Comparison of ENCODE assay signal across 6 cellular contexts in the genomic region with DNA sequence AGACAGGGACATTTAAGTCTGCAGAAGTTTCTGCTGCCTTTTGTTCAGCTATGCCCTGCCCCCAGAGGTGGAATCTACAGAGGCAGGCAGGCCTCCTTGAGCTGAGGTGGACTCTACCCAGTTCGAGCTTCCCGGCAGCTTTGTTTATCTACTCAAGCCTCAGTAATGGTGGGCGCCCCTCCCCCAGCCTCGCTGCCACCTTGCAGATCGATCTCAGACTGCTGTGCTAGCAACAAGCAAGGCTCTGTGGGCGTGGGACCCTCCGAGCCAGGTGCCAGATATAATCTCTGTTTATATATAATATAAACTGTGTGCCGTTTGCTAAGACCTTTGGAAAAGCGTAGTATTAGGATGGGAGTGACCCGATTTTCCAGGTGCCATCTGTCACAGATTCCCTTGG.
DNase-seq lines count a peak whose midpoint lies in the region; ATAC-seq and TF ChIP-seq lines count a peak whose summit lies in the region.
"Not testable (repeated sequence)": the region's sequence is repeated elsewhere in the genome, so short reads cannot be mapped to it uniquely, and the experiment has no call there.

No MANE protein-coding gene starts in this region.

- DNase-seq in COLO668 (lab: John Stamatoyannopoulos, UW; ENCODE audit: unreplicated experiment) (peak; percentile 24), NCI-H748 (lab: John Stamatoyannopoulos, UW; ENCODE audit: unreplicated experiment) (peak; percentile 83), endodermal cell (peak; percentile 54), mucosa of descending colon (peak in 2 of 3 donors; percentile 19 to 40), progenitor cell of endocrine pancreas (ENCODE audit: low spot score, unreplicated experiment) (peak; percentile 32), transverse colon (peak; percentile 18)

- not testable (repeated sequence) for H3K36me3 ChIP-seq in endodermal cell (ENCODE audit: control insufficient read depth, insufficient read depth, low read length); mucosa of descending colon (ENCODE audit: low read depth); transverse colon

- H3K27me3 ChIP-seq in endodermal cell (ENCODE audit: control insufficient read depth, insufficient read depth, low read length, poor library complexity, severe bottlenecking); transverse colon: not testable (repeated sequence)

- TF ChIP-seq EP300 in transverse colon (IDR thresholded peaks at IDR 0.05; ENCODE audit: low read depth) = not testable (repeated sequence)

- not testable (repeated sequence) for H3K9me3 ChIP-seq in endodermal cell (ENCODE audit: control insufficient read depth, low read length); mucosa of descending colon; transverse colon

- H3K9me3 Mint-ChIP-seq in endodermal cell (peaks cover 14% of the 10 kb centered on the region), progenitor cell of endocrine pancreas (ENCODE audit: low read depth) (peaks cover 12% of the 10 kb centered on the region)

- in situ Hi-C loops in transverse colon (cut with MboI; ENCODE audit: low pct_ligation_motif_present in 1 of 4, low pct_unique_long_range_greater_than_20kb in 1 of 4, low sequenced_read_pairs in 3 of 4) = not testable (repeated sequence)

- H3K27ac Mint-ChIP-seq in endodermal cell = not testable (repeated sequence)
- peak overlapping the region; percentile 11 for H3K27ac Mint-ChIP-seq in progenitor cell of endocrine pancreas

- H3K36me3 Mint-ChIP-seq in endodermal cell (ENCODE audit: low read depth) (peaks cover 25% of the 10 kb centered on the region), progenitor cell of endocrine pancreas (ENCODE audit: insufficient read depth) (peaks cover 14% of the 10 kb centered on the region)

- not testable (repeated sequence) for H3K27me3 Mint-ChIP-seq in endodermal cell (ENCODE audit: insufficient read depth); progenitor cell of endocrine pancreas

- H3K4me3 Mint-ChIP-seq in endodermal cell; progenitor cell of endocrine pancreas (ENCODE audit: low read depth): not testable (repeated sequence)

- 87 to 97% methylated on average over 3 to 8 of the region's 10 CpGs for WGBS in endodermal cell (ENCODE audit: insufficient coverage in 1 of 2, insufficient read length in 1 of 2), 2 experiments
- WGBS in transverse colon (ENCODE audit: low coverage in 1 of 2), 2 donors = 20 to 47% methylated on average over 1 to 10 of the region's 10 CpGs

- not testable (repeated sequence) for H3K27ac ChIP-seq in endodermal cell (ENCODE audit: low read depth, low read length); transverse colon

- not testable (repeated sequence) for TF ChIP-seq POLR2A in transverse colon (IDR thresholded peaks at IDR 0.05)

- intact Hi-C loops in mucosa of descending colon (cut with DNase I, micrococcal nuclease); transverse colon (cut with DNase I; ENCODE audit: low total_unique reads): not testable (repeated sequence)

- H3K4me3 ChIP-seq in endodermal cell (ENCODE audit: low read length); mucosa of descending colon; transverse colon: not testable (repeated sequence)

- H3K9ac ChIP-seq in endodermal cell (ENCODE audit: extremely low read depth, low read length, poor library complexity, severe bottlenecking) = not testable (repeated sequence)

- H3K4me1 Mint-ChIP-seq in endodermal cell (peaks cover 13% of the 10 kb centered on the region), progenitor cell of endocrine pancreas (ENCODE audit: low read depth) (peaks cover 11% of the 10 kb centered on the region)

- peak; percentile 17 for TF ChIP-seq CTCF in endodermal cell (conservative IDR thresholded peaks at IDR 0.05)
- not testable (repeated sequence) for TF ChIP-seq CTCF in mucosa of descending colon (IDR thresholded peaks at IDR 0.05); progenitor cell of endocrine pancreas (IDR thresholded peaks at IDR 0.05; ENCODE audit: unreplicated experiment); transverse colon (IDR thresholded peaks at IDR 0.05)

- peak; percentile 20 for ATAC-seq in mucosa of descending colon

- H3K4me1 ChIP-seq in endodermal cell (ENCODE audit: control insufficient read depth, insufficient read depth, low read length); mucosa of descending colon (ENCODE audit: low read depth); transverse colon: not testable (repeated sequence)

Comparison
In these comparisons a context has a peak if more than half of its experiments do, and no peak if none do; other contexts are left out.
1. DNase-seq: peak in every context shown above with its lines; median percentile 83 in NCI-H748; 54 in endodermal cell; 32 in progenitor cell of endocrine pancreas; 30 in mucosa of descending colon; 24 in COLO668; 18 in transverse colon.